9 cellular contexts compared by ENCODE assay signal in the genomic region with DNA sequence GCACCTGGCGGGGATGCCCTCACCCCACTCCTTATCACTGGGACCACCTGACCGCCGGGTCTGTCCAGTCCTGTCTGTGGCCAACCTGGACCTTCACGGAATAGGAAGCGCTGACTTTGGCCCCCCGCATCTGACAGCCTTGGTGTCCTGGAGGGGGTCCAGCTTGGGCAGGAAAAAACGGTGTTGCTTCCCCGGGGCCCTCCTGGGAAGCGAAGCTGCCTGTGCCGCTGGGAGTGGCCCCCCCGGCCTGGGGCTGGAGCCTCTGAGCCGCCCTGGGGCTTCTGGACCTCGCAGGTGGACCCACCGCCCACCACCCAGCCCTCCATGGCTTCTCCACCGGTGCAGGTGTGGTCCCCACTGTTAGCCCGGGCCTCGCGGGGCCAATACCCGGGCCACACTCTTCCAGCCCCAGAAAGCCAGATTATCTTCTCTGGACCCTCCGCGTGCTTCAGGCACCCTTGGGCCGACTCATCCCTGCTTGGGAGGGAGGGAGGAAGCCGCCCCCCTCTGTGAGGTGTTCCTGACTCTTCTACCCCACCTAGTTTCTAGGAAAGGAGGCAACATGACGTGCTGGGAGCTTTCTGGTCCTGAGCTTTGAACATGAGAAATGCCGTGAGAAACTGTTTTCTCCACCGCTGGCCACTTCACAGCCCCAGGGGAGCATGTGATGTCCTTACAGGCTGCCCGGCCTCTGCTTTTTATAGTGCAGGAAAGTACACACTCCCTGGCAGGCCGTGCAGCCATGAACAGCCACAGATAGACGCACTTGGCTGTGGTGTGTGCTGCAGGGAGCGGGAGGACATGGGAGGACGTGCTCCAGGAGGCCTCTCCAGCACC. TPM values are rescaled to one million over a fixed set of nuclear protein-coding genes. Genes with fewer than 3 reads are reported as not detected.
DNase-seq lines count a peak whose midpoint lies in the region; ATAC-seq, FAIRE-seq and TF ChIP-seq lines count a peak whose summit lies in the region.
"Had no signal": no experiment of that assay in that cellular context is flagged by ENCODE, and none has a peak within 500 bp of the region (broad histone marks: within the 10 kb centered on the region; RNA-seq: fewer than 3 reads in every experiment).

No MANE protein-coding gene starts in this region.

- intact Hi-C loops in adrenal gland (cut with DNase I): no loop called here

- no peak for FAIRE-seq in keratinocyte (lab: Jason Lieb, UNC)
- FAIRE-seq: A204.1 had no signal

- peak overlapping the region; percentile 73 for H3K9ac ChIP-seq in keratinocyte (ENCODE audit: control insufficient read depth, extremely low read depth, insufficient read depth, low read length)

- H3K4me1 ChIP-seq in adrenal gland (replicated peaks in 1 of 2) (peaks cover 61 to 80% of the 10 kb centered on the region in 2 donors), keratinocyte (ENCODE audit: control insufficient read depth, extremely low read depth, insufficient read depth, low read length) (peaks cover 57% of the 10 kb centered on the region)

- no peaks in the 10 kb centered on the region for H3K9me1 ChIP-seq in keratinocyte (ENCODE audit: control insufficient read depth, extremely low read depth, insufficient read depth, low read length)

- H3K27ac Mint-ChIP-seq in stimulated activated naive CD8-positive, alpha-beta T cell treated with anti-CD3 and anti-CD28 coated beads, Interleukin-15, amount 100 ng/mL, for 72 hours: no peak overlapping the region

- H3K27me3 ChIP-seq in adrenal gland (no peaks in the 10 kb centered on the region), keratinocyte (ENCODE audit: control insufficient read depth, extremely low read depth, insufficient read depth, low read length) (peaks cover 3% of the 10 kb centered on the region)

- peak overlapping the region; percentile 61 to 100 (median 95) for H3K27ac ChIP-seq in adrenal gland
- H3K27ac ChIP-seq in keratinocyte (ENCODE audit: control insufficient read depth, insufficient read depth, low read length): peak overlapping the region; percentile 22

- WGBS in adrenal gland, 4 donors: 27 to 38% (median 30%) methylated on average over 27 to 31 of the region's 31 CpGs

- no peaks in the 10 kb centered on the region for H3K79me2 ChIP-seq in keratinocyte (ENCODE audit: control insufficient read depth, insufficient read depth, low read length)

- H3K36me3 ChIP-seq in adrenal gland (replicated peaks in 1 of 2) (no peaks in the 10 kb centered on the region), keratinocyte (ENCODE audit: control insufficient read depth in 2 of 2, extremely low read depth in 1 of 2, insufficient read depth in 2 of 2, low read length in 2 of 2) (no peaks in the 10 kb centered on the region)

- H3K4me1 Mint-ChIP-seq in stimulated activated naive CD8-positive, alpha-beta T cell treated with anti-CD3 and anti-CD28 coated beads, Interleukin-15, amount 100 ng/mL, for 72 hours: peaks cover 20% of the 10 kb centered on the region

- ATAC-seq in stimulated activated naive CD8-positive, alpha-beta T cell treated with anti-CD3 and anti-CD28 coated beads, Interleukin-15, amount 100 ng/mL, for 72 hours: peak; percentile 5
- ATAC-seq in HG03521 (IDR thresholded peaks at IDR 0.05; ENCODE audit: unreplicated experiment) (no peak), HG02938 (IDR thresholded peaks at IDR 0.05; ENCODE audit: unreplicated experiment) (no peak)

- H3K4me3 ChIP-seq in adrenal gland (peak overlapping the region in 2 of 4 donors; percentile 72 to 73), keratinocyte (ENCODE audit: control insufficient read depth in 2 of 3, extremely low read depth in 1 of 3, insufficient read depth in 2 of 3, low read depth in 1 of 3, low read length in 3 of 3) (peak overlapping the region; percentile 44 to 71 (median 68))

- H3K4me2 ChIP-seq in keratinocyte (ENCODE audit: control insufficient read depth, extremely low read depth, insufficient read depth, low read depth, low read length): peak overlapping the region; percentile 92

- H3K27me3 Mint-ChIP-seq in stimulated activated naive CD8-positive, alpha-beta T cell treated with anti-CD3 and anti-CD28 coated beads, Interleukin-15, amount 100 ng/mL, for 72 hours: peaks cover 79% of the 10 kb centered on the region

- DNase-seq in DMS53 (lab: John Stamatoyannopoulos, UW) (peak; percentile 56), DMS53 treated with DMSO at 0.1 percent for 48 hours (lab: John Stamatoyannopoulos, UW; ENCODE audit: unreplicated experiment) (no peak), adrenal gland (peak in 6 of 7 donors; percentile 69 to 79 (median 70)), keratinocyte (ENCODE audit: low read depth, low spot score) (no peak), cerebellar nuclear complex (lab: John Stamatoyannopoulos, UW) (no peak)
- DNase-seq in stimulated activated naive CD8-positive, alpha-beta T cell treated with anti-CD3 and anti-CD28 coated beads, Interleukin-15, amount 100 ng/mL, for 72 hours: no peak

- H3K4me3 Mint-ChIP-seq in stimulated activated naive CD8-positive, alpha-beta T cell treated with anti-CD3 and anti-CD28 coated beads, Interleukin-15, amount 100 ng/mL, for 72 hours: peak overlapping the region; percentile 86 to 92

- peak in 1 of 2 donors; percentile 77 for TF ChIP-seq POLR2A in adrenal gland (IDR thresholded peaks at IDR 0.05)

- H3K9me3 ChIP-seq in adrenal gland (replicated peaks in 1 of 3) (no peaks in the 10 kb centered on the region), keratinocyte (ENCODE audit: control insufficient read depth, low read depth, low read length) (no peaks in the 10 kb centered on the region)

- no peaks in the 10 kb centered on the region for H4K20me1 ChIP-seq in keratinocyte (ENCODE audit: control insufficient read depth, extremely low read depth, insufficient read depth, low read length)

- dilution Hi-C loops in keratinocyte (cut with MboI; ENCODE audit: extremely low pct_ligation_motif_present, low sequenced_read_pairs): loop anchor here (25.0 kb wide), 1 partner anchor 362 kb away; no protein-coding TSS in a partner anchor

- H2AFZ ChIP-seq in keratinocyte (ENCODE audit: control insufficient read depth, low read length): peak overlapping the region; percentile 62

- no peaks in the 10 kb centered on the region for H3K9me3 Mint-ChIP-seq in stimulated activated naive CD8-positive, alpha-beta T cell treated with anti-CD3 and anti-CD28 coated beads, Interleukin-15, amount 100 ng/mL, for 72 hours

- TF ChIP-seq CTCF in adrenal gland (IDR thresholded peaks at IDR 0.05): no peak
- TF ChIP-seq CTCF in keratinocyte (optimal IDR thresholded peaks at IDR 0.05 in 1 of 3, IDR thresholded peaks at IDR 0.05 in 1 of 3, conservative IDR thresholded peaks at IDR 0.05 in 1 of 3; ENCODE audit: extremely low read depth in 1 of 3, insufficient read depth in 2 of 3, low read length in 3 of 3): no peak

RNA-seq across cellular contexts. Expression of a gene that starts 1.1 kb away (rescaled TPM):
- total RNA-seq in adrenal gland: 100 to 1,000 TPM in 6 of 8 donors, 10 to 100 TPM in 2; 74.6 to 175 (median 137) TPM
- polyA plus RNA-seq in adrenal gland: 100 to 1,000 TPM in 1 of 3 donors, 10 to 100 TPM in 2; 17.2 to 147 (median 74.4) TPM
- 6.6 to 17.2 TPM (median 14.3 TPM) in 3 replicates for polyA plus RNA-seq in keratinocyte
- 0.25 TPM for polyA plus RNA-seq in keratinocyte (2011; ENCODE audit: low read depth)
- polyA plus RNA-seq in keratinocyte (2011; cell fraction: cytosol; rRNA removed): 9.6 and 17.3 TPM in 2 replicates
- polyA plus RNA-seq in keratinocyte (2011; cell fraction: nucleus; rRNA removed): 22.3 and 34.7 TPM in 2 replicates
- polyA plus RNA-seq in keratinocyte (2012; ENCODE audit: low replicate concordance): 1.2 and 18.7 TPM in 2 replicates
- 7.8 to 26.3 TPM (median 17.1 TPM) in 3 replicates for polyA minus RNA-seq in keratinocyte
- 31.3 TPM for polyA minus RNA-seq in keratinocyte (2011; cell fraction: cytosol; rRNA and poly(A)+ RNA removed)
- 28.9 and 39.9 TPM in 2 replicates for polyA minus RNA-seq in keratinocyte (2011; cell fraction: nucleus; rRNA and poly(A)+ RNA removed)

RNA-seq across cellular contexts. Expression of a gene that starts 15.6 kb away (rescaled TPM):
- 10 to 100 TPM; 36.5 to 78.3 (median 61.5) TPM for total RNA-seq in adrenal gland
- 10 to 100 TPM; 10.3 to 29.5 (median 10.7) TPM for polyA plus RNA-seq in adrenal gland
- 53.2 to 78.1 TPM (median 54.6 TPM) in 3 replicates for polyA plus RNA-seq in keratinocyte
- polyA plus RNA-seq in keratinocyte (2011; ENCODE audit: low read depth): 14.4 TPM
- 46.5 and 62.9 TPM in 2 replicates for polyA plus RNA-seq in keratinocyte (2011; cell fraction: cytosol; rRNA removed)
- polyA plus RNA-seq in keratinocyte (2011; cell fraction: nucleus; rRNA removed): 101 and 111 TPM in 2 replicates
- 37.7 and 65.6 TPM in 2 replicates for polyA plus RNA-seq in keratinocyte (2012; ENCODE audit: low replicate concordance)
- 62.2 to 79.7 TPM (median 66.9 TPM) in 3 replicates for polyA minus RNA-seq in keratinocyte
- 106 TPM for polyA minus RNA-seq in keratinocyte (2011; cell fraction: cytosol; rRNA and poly(A)+ RNA removed)
- polyA minus RNA-seq in keratinocyte (2011; cell fraction: nucleus; rRNA and poly(A)+ RNA removed): 120 and 137 TPM in 2 replicates

RNA-seq across cellular contexts. Expression of a gene that starts 45.4 kb away (rescaled TPM):
- 1,000 to 10,000 TPM in 2 of 8 donors, 100 to 1,000 TPM in 6; 449 to 1,588 (median 791) TPM for total RNA-seq in adrenal gland
- polyA plus RNA-seq in adrenal gland (100 to 1,000 TPM; 266 to 499 (median 286) TPM), keratinocyte (53.0 to 137 TPM (median 97.1 TPM) in 3 replicates)
- polyA plus RNA-seq in keratinocyte (2011; ENCODE audit: low read depth): 16.5 TPM
- 63.1 and 93.6 TPM in 2 replicates for polyA plus RNA-seq in keratinocyte (2011; cell fraction: cytosol; rRNA removed)
- 277 and 483 TPM in 2 replicates for polyA plus RNA-seq in keratinocyte (2011; cell fraction: nucleus; rRNA removed)
- 33.5 and 219 TPM in 2 replicates for polyA plus RNA-seq in keratinocyte (2012; ENCODE audit: low replicate concordance)
- polyA minus RNA-seq in keratinocyte: 91.3 to 288 TPM (median 137 TPM) in 3 replicates
- 237 TPM for polyA minus RNA-seq in keratinocyte (2011; cell fraction: cytosol; rRNA and poly(A)+ RNA removed)
- 457 and 590 TPM in 2 replicates for polyA minus RNA-seq in keratinocyte (2011; cell fraction: nucleus; rRNA and poly(A)+ RNA removed)

RNA-seq across cellular contexts. Expression of a gene that starts 49.5 kb away (rescaled TPM):
- total RNA-seq in adrenal gland: 10 to 100 TPM; 19.0 to 87.5 (median 31.1) TPM
- polyA plus RNA-seq in adrenal gland: 100 to 1,000 TPM in 1 of 3 donors, 10 to 100 TPM in 1, 1 to 10 TPM in 1; 8.6 to 155 (median 40.1) TPM
- 6.0 to 9.1 TPM (median 6.6 TPM) in 3 replicates for polyA plus RNA-seq in keratinocyte
- 5.1 TPM for polyA plus RNA-seq in keratinocyte (2011; ENCODE audit: low read depth)
- polyA plus RNA-seq in keratinocyte (2011; cell fraction: cytosol; rRNA removed): 1.3 and 2.0 TPM in 2 replicates
- polyA plus RNA-seq in keratinocyte (2011; cell fraction: nucleus; rRNA removed): 35.0 and 42.9 TPM in 2 replicates
- 7.3 and 8.3 TPM in 2 replicates for polyA plus RNA-seq in keratinocyte (2012; ENCODE audit: low replicate concordance)
- 5.3 to 13.6 TPM (median 6.8 TPM) in 3 replicates for polyA minus RNA-seq in keratinocyte
- 5.6 TPM for polyA minus RNA-seq in keratinocyte (2011; cell fraction: cytosol; rRNA and poly(A)+ RNA removed)
- 8.6 and 9.2 TPM in 2 replicates for polyA minus RNA-seq in keratinocyte (2011; cell fraction: nucleus; rRNA and poly(A)+ RNA removed)

Comparison
In these comparisons a context has a peak if more than half of its experiments do, and no peak if none do; other contexts are left out.
1. DNase-seq: peak in DMS53 (single experiment) and adrenal gland (6 of 7); none in DMS53 treated with DMSO at 0.1 percent for 48 hours (single experiment), keratinocyte (single experiment), stimulated activated naive CD8-positive, alpha-beta T cell treated with anti-CD3 and anti-CD28 coated beads, Interleukin-15, amount 100 ng/mL, for 72 hours (0 of 2) and cerebellar nuclear complex (0 of 2).